11 cellular contexts compared by ENCODE assay signal in the genomic region with DNA sequence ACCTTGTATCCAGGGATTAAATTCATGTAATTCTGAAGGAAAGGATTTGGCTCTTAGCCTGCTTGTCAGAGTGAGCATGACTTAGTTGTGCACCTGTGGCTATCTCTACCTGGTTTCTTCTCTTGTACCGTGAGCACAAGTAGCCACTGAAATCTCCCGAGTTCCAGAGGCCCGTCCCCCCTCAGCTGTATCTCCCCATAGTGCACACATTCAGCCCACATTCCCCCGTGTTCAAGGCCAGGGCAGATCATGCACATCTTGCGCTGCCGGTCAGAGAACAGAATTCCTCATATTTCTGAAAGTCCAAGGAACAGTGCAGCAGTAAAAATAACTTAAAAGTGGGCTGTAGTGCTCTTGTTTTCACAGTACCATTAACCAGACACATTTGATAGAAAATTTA. TPM values are rescaled to one million over a fixed set of nuclear protein-coding genes. Genes with fewer than 3 reads are reported as not detected.
DNase-seq lines count a peak whose midpoint lies in the region; TF ChIP-seq lines count a peak whose summit lies in the region.
"Had no signal": no experiment of that assay in that cellular context is flagged by ENCODE, and none has a peak within 500 bp of the region (broad histone marks: within the 10 kb centered on the region; RNA-seq: fewer than 3 reads in every experiment).

No MANE protein-coding gene starts in this region.

- POLR2A ChIA-PET in activated CD4-positive, alpha-beta memory T cell treated with anti-CD3 and anti-CD28 coated beads, Interleukin-2, amount 10 ng/mL, durations not matched to agents 7 days and 5 days (lab: Charles Lee): interaction anchor here (0.7 to 20.6 kb wide), 13 partner anchors 9 to 548 kb away, joined by 3 to 512 read pairs (median 6); a partner anchor contains a TSS

- H3K4me1 Mint-ChIP-seq in activated CD4-positive, alpha-beta memory T cell treated with anti-CD3 and anti-CD28 coated beads, Interleukin-2, amount 10 ng/mL, durations not matched to agents 7 days and 5 days: peaks cover 65% of the 10 kb centered on the region
- peaks cover 4% of the 10 kb centered on the region for H3K4me1 Mint-ChIP-seq in type B pancreatic cell (ENCODE audit: unreplicated experiment)

- H3K27ac ChIP-seq in breast epithelium (peak overlapping the region in 1 of 2 donors; percentile 44), mammary epithelial cell (ENCODE audit: insufficient read depth, low read depth, low read length) (no peak overlapping the region)
- H3K27ac ChIP-seq: cardiac muscle cell had no signal

- peak overlapping the region in 2 of 3 donors; percentile 87 to 93 for H3K4me3 ChIP-seq in breast epithelium
- no peak overlapping the region for H3K4me3 ChIP-seq in mammary epithelial cell (replicated peaks in 1 of 3; ENCODE audit: insufficient read depth in 1 of 3, low read depth in 2 of 3, low read length in 3 of 3)
- H3K4me3 ChIP-seq: cardiac muscle cell had no signal

- no TSS peak for BruUV-seq in mammary epithelial cell (replicated peaks; lab: Mats Ljungman, UMichigan)

- TF ChIP-seq CTCF in breast epithelium (IDR thresholded peaks at IDR 0.05) (no peak), mammary epithelial cell (conservative IDR thresholded peaks at IDR 0.05 in 1 of 2, IDR thresholded peaks at IDR 0.05 in 1 of 2; ENCODE audit: extremely low read depth in 1 of 2, insufficient read depth in 1 of 2, low read depth in 1 of 2, low read length in 2 of 2) (no peak), type B pancreatic cell (conservative IDR thresholded peaks at IDR 0.05) (no peak)

- H3K9me3 ChIP-seq in breast epithelium (no peaks in the 10 kb centered on the region), mammary epithelial cell (replicated peaks; ENCODE audit: insufficient read depth, low read length) (no peaks in the 10 kb centered on the region)
- H3K9me3 ChIP-seq: esophagus muscularis mucosa had no signal

- no peak for TF ChIP-seq POLR2A in breast epithelium (IDR thresholded peaks at IDR 0.05)

- H4K20me1 ChIP-seq in mammary epithelial cell (ENCODE audit: insufficient read depth, low read length): no peaks in the 10 kb centered on the region

- CTCF ChIA-PET in mammary epithelial cell (lab: Charles Lee; ENCODE audit: low non-redundant PET): no interaction called here
- CTCF ChIA-PET in activated CD4-positive, alpha-beta memory T cell treated with anti-CD3 and anti-CD28 coated beads, Interleukin-2, amount 10 ng/mL, durations not matched to agents 7 days and 5 days (lab: Charles Lee): interaction anchor here (0.7 to 4.7 kb wide), 10 partner anchors 9 to 321 kb away, joined by 3 to 66 read pairs (median 5); a partner anchor contains a TSS

- H3K36me3 ChIP-seq in breast epithelium (no peaks in the 10 kb centered on the region), mammary epithelial cell (ENCODE audit: insufficient read depth, low read length) (no peaks in the 10 kb centered on the region)
- H3K36me3 ChIP-seq: cardiac muscle cell, esophagus muscularis mucosa had no signal

- in situ Hi-C loops in mammary epithelial cell (cut with MboI; ENCODE audit: low sequenced_read_pairs in 2 of 2): no loop called here

- peak overlapping the region; percentile 95 for H3K27ac Mint-ChIP-seq in activated CD4-positive, alpha-beta memory T cell treated with anti-CD3 and anti-CD28 coated beads, Interleukin-2, amount 10 ng/mL, durations not matched to agents 7 days and 5 days
- H3K27ac Mint-ChIP-seq in type B pancreatic cell: no peak overlapping the region

- H3K36me3 Mint-ChIP-seq in activated CD4-positive, alpha-beta memory T cell treated with anti-CD3 and anti-CD28 coated beads, Interleukin-2, amount 10 ng/mL, durations not matched to agents 7 days and 5 days (ENCODE audit: low read depth): peaks cover 60% of the 10 kb centered on the region
- H3K36me3 Mint-ChIP-seq in type B pancreatic cell: no peaks in the 10 kb centered on the region

- no peak overlapping the region for H2AFZ ChIP-seq in mammary epithelial cell (ENCODE audit: low read depth, low read length)

- no peak overlapping the region for H3K4me2 ChIP-seq in mammary epithelial cell (ENCODE audit: insufficient read depth, low read depth, low read length)

- H3K4me1 ChIP-seq in breast epithelium (peaks cover 0 to 6% of the 10 kb centered on the region in 2 donors), mammary epithelial cell (ENCODE audit: insufficient read depth, low read length) (peaks cover 22% of the 10 kb centered on the region)

- H3K27me3 ChIP-seq in breast epithelium (no peaks in the 10 kb centered on the region), mammary epithelial cell (ENCODE audit: insufficient read depth, low read length) (no peaks in the 10 kb centered on the region)
- H3K27me3 ChIP-seq: esophagus muscularis mucosa had no signal

- no peak overlapping the region for H3K9ac ChIP-seq in mammary epithelial cell (ENCODE audit: insufficient read depth, low read length)

- intact Hi-C loops in breast epithelium (cut with DNase I; ENCODE audit: low total_unique reads): no loop called here
- intact Hi-C loops in mammary epithelial cell (cut with micrococcal nuclease): loop anchor here (5.0 kb wide), 2 partner anchors 64 to 149 kb away; no protein-coding TSS in a partner anchor

- dilution Hi-C loops in mammary epithelial cell (cut with HindIII; ENCODE audit: low sequenced_read_pairs): no loop called here

- peaks cover 9% of the 10 kb centered on the region for H3K27me3 Mint-ChIP-seq in activated CD4-positive, alpha-beta memory T cell treated with anti-CD3 and anti-CD28 coated beads, Interleukin-2, amount 10 ng/mL, durations not matched to agents 7 days and 5 days
- peaks cover 71% of the 10 kb centered on the region for H3K27me3 Mint-ChIP-seq in type B pancreatic cell

- no peaks in the 10 kb centered on the region for H3K79me2 ChIP-seq in mammary epithelial cell (ENCODE audit: insufficient read depth, low read length)

- WGBS in mammary epithelial cell (ENCODE audit: low coverage, missing lambda C conversion rate): 97% methylated on average over 6 of the region's 6 CpGs

- no peaks in the 10 kb centered on the region for H3K9me3 Mint-ChIP-seq in activated CD4-positive, alpha-beta memory T cell treated with anti-CD3 and anti-CD28 coated beads, Interleukin-2, amount 10 ng/mL, durations not matched to agents 7 days and 5 days
- no peaks in the 10 kb centered on the region for H3K9me3 Mint-ChIP-seq in type B pancreatic cell

- H3K4me3 Mint-ChIP-seq in activated CD4-positive, alpha-beta memory T cell treated with anti-CD3 and anti-CD28 coated beads, Interleukin-2, amount 10 ng/mL, durations not matched to agents 7 days and 5 days: peak overlapping the region; percentile 97
- H3K4me3 Mint-ChIP-seq in type B pancreatic cell: peak overlapping the region; percentile 97

- DNase-seq in breast epithelium (ENCODE audit: low spot score in 2 of 2) (no peak), mammary epithelial cell (no peak), mesenteric fat pad (ENCODE audit: low spot score) (peak; percentile 18), type B pancreatic cell (ENCODE audit: extremely low spot score, unreplicated experiment) (no peak), amniotic stem cell (lab: John Stamatoyannopoulos, UW) (no peak), NCI-H82 (lab: John Stamatoyannopoulos, UW) (no peak)
- no peak for DNase-seq in activated CD4-positive, alpha-beta memory T cell treated with anti-CD3 and anti-CD28 coated beads, Interleukin-2, amount 10 ng/mL, durations not matched to agents 7 days and 5 days
- DNase-seq in stimulated activated CD4-positive, alpha-beta T cell treated with anti-CD3 and anti-CD28 coated beads, Interleukin-4, amount 100 ng/mL, for 24 hours: no peak
- DNase-seq: NCI-H2029 had no signal

RNA-seq across cellular contexts. Expression of a gene that starts 2.4 kb away (rescaled TPM):
- 10 to 100 TPM in 2 of 3 donors, 1 to 10 TPM in 1; 4.0 to 10.2 (median 10.2) TPM for total RNA-seq in breast epithelium
- total RNA-seq in mammary epithelial cell: under 1 TPM; 0.17 to 0.35 TPM
- polyA plus RNA-seq in mammary epithelial cell: 0.11 TPM
- polyA minus RNA-seq in mammary epithelial cell: not detected
- total RNA-seq in activated CD4-positive, alpha-beta memory T cell treated with anti-CD3 and anti-CD28 coated beads, Interleukin-2, amount 10 ng/mL, durations not matched to agents 7 days and 5 days: 10 to 100 TPM; 64.5 to 66.1 TPM
- total RNA-seq in mesenteric fat pad: 2.5 TPM
- total RNA-seq in type B pancreatic cell (ENCODE audit: low replicate concordance): 12.9 and 13.8 TPM in 2 replicates

Comparison
In these comparisons a context has a peak if more than half of its experiments do, and no peak if none do; other contexts are left out.
1. H3K4me3 ChIP-seq: peak in breast epithelium (2 of 3); none in mammary epithelial cell (0 of 3).